1 cellular context compared by ENCODE assay signal in the genomic region with DNA sequence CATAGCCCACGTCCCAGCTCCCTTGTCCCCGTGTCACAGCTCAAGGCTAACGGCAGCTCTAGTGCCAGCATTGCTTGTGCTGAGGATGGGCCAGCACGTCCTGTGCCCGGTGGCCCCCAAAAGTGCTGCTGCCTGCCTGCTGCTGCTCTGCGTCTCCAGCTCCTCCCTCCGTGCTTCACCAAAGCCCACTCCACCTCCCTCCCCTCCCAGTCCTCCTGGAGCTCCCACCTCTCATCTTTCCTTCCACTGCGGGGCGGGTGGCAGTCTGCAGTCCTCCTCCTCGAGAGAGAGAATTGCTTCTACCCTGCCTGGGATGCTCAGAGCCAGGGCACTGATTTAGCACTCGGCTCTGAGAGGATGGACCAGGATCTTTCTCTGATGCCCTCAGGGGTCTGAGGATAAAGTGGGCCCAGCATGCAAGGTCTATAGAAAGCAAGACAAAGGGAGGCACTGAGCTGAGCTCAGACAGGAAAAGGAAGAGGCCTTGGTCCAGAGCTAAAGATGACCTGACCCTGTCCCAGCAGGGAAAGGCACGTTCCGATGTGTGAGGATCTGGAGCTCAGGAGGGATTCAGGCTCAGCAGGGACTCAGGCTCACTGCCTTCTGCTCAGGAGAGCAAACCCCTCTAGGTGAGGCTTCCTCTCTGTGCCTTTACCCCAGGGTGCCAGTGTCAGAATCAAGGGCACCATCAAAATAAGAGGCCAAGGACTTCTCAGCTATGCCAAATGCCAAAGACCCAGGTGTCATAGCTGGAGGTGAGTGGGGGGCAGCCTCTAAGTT.
TF ChIP-seq lines count a peak whose summit lies in the region.

No MANE protein-coding gene starts in this region.

TF ChIP-seq in A549, 52 proteins besides CTCF, POLR2A, EP300 and RAD21 (continued from another document):
- TF ChIP-seq, protein P1, sequence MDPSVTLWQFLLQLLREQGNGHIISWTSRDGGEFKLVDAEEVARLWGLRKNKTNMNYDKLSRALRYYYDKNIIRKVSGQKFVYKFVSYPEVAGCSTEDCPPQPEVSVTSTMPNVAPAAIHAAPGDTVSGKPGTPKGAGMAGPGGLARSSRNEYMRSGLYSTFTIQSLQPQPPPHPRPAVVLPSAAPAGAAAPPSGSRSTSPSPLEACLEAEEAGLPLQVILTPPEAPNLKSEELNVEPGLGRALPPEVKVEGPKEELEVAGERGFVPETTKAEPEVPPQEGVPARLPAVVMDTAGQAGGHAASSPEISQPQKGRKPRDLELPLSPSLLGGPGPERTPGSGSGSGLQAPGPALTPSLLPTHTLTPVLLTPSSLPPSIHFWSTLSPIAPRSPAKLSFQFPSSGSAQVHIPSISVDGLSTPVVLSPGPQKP (IDR thresholded peaks at IDR 0.05; ENCODE audit: low read depth, low read length) = no peak
- no peak for TF ChIP-seq FOSB (CRISPR knock-in tag; IDR thresholded peaks at IDR 0.05)
